29 cellular contexts compared by ENCODE assay signal in the genomic region with DNA sequence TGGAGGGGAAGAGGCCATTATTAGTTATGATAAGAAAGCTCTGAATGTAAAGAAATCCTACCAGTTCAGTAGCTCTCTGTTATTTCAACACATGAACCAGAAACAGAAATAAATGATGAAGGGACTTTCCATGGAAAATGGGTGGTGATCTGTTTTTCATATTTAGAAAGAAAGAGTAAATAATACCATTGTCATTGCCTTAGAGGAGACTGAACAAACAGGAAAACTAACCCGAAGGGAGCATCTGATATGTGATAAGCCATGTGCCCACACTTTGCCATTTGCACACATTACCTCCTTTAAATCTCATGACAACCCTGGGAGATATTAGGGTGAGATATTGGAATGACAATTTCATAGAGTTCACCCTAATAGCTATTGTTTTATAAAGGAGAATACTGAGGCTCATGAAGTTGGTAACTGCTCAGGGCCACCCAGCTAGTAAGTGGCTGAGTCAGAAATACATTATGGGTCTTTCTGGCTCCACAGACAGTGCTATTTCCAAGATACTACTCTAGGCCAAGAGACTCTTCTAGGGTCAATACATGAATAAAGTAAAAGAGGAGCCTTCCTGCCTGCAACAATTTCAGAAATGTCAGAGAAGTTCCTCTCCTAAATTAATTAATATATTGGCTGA.
"Had no signal": no experiment of that assay in that cellular context is flagged by ENCODE, and none has a peak within 500 bp of the region (broad histone marks: within the 10 kb centered on the region; RNA-seq: fewer than 3 reads in every experiment).

No MANE protein-coding gene starts in this region.

- H3K4me3 Mint-ChIP-seq: activated B cell treated with CpG ODN at 0.5 μM for 24 hours; activated CD4-positive, alpha-beta T cell treated with anti-CD3 and anti-CD28 coated beads, Interleukin-2, amount 10 ng/mL, durations not matched to agents 24 days and 14 days; activated naive CD4-positive, alpha-beta T cell treated with anti-CD3 and anti-CD28 coated beads for 36 hours; activated naive CD8-positive, alpha-beta T cell; activated T-cell treated with anti-CD3 and anti-CD28 coated beads, Interleukin-2, amount 50 U/mL, for 4 hours; activated T-helper 17 cell treated with anti-CD3 and anti-CD28 coated beads, Interleukin-2, amount 50 U/mL, for 72 hours; T-helper 17 cell had no signal

- H3K36me3 Mint-ChIP-seq: activated naive CD8-positive, alpha-beta T cell had no signal

- H3K27ac Mint-ChIP-seq: activated B cell treated with CpG ODN at 0.5 μM for 24 hours; activated CD4-positive, alpha-beta T cell treated with anti-CD3 and anti-CD28 coated beads, Interleukin-2, amount 10 ng/mL, durations not matched to agents 24 days and 14 days; activated naive CD4-positive, alpha-beta T cell treated with anti-CD3 and anti-CD28 coated beads for 36 hours; activated naive CD8-positive, alpha-beta T cell; activated T-helper 17 cell treated with anti-CD3 and anti-CD28 coated beads, Interleukin-2, amount 50 U/mL, for 72 hours; T-helper 17 cell had no signal

- H3K27me3 Mint-ChIP-seq: activated B cell treated with CpG ODN at 0.5 μM for 24 hours; activated CD4-positive, alpha-beta T cell treated with anti-CD3 and anti-CD28 coated beads, Interleukin-2, amount 10 ng/mL, durations not matched to agents 24 days and 14 days had no signal

- H3K27me3 ChIP-seq: body of pancreas had no signal

- H3K27ac ChIP-seq: body of pancreas, KMS-11, SJCRH30 had no signal

- H3K4me2 ChIP-seq: KMS-11 had no signal

- FAIRE-seq: bronchial epithelial cell had no signal

- H3K36me3 ChIP-seq: SJCRH30 had no signal

- ATAC-seq: activated T-cell treated with anti-CD3 and anti-CD28 coated beads, Interleukin-2, amount 50 U/mL, for 4 hours; activated T-helper 17 cell treated with anti-CD3 and anti-CD28 coated beads, Interleukin-2, amount 50 U/mL, for 72 hours; body of pancreas; Panc1; Right ventricle myocardium inferior; T-helper 17 cell had no signal

- H3K9me3 ChIP-seq: body of pancreas, SJCRH30 had no signal

- DNase-seq: activated B cell treated with CpG ODN at 0.5 μM for 24 hours; activated CD4-positive, alpha-beta T cell treated with anti-CD3 and anti-CD28 coated beads for 1 hour; activated CD4-positive, alpha-beta T cell treated with anti-CD3 and anti-CD28 coated beads, Interleukin-2, amount 10 ng/mL, durations not matched to agents 24 days and 14 days; activated CD4-positive, alpha-beta T cell treated with anti-CD3 and anti-CD28 coated beads, Interleukin-2, amount 50 U/mL, for 48 hours; activated gamma-delta T cell; activated naive CD4-positive, alpha-beta T cell treated with anti-CD3 and anti-CD28 coated beads for 36 hours; activated T-cell treated with anti-CD3 and anti-CD28 coated beads, Interleukin-2, amount 50 U/mL, for 4 hours; body of pancreas; central memory CD4-positive, alpha-beta T cell; NCI-H1092 treated with DMSO at 0.1 percent for 48 hours; NCI-H1417 treated with DMSO at 0.1 percent for 48 hours; NCI-H1694; NCI-H2029; NCI-H2107; NCI-H345; NCI-H510A; NCI-H69; NK-92 treated with Interleukin-12 subunit alpha and Interleukin-12 subunit beta, amount 100 ng/mL, for 24 hours; OCI-M1; RPMI8226; SJCRH30; T-helper 17 cell; T-helper 9 cell had no signal

- H3K9me3 Mint-ChIP-seq: activated B cell treated with CpG ODN at 0.5 μM for 24 hours; activated CD4-positive, alpha-beta T cell treated with anti-CD3 and anti-CD28 coated beads, Interleukin-2, amount 10 ng/mL, durations not matched to agents 24 days and 14 days; activated naive CD4-positive, alpha-beta T cell treated with anti-CD3 and anti-CD28 coated beads for 36 hours; activated T-cell treated with anti-CD3 and anti-CD28 coated beads, Interleukin-2, amount 50 U/mL, for 4 hours; activated T-helper 17 cell treated with anti-CD3 and anti-CD28 coated beads, Interleukin-2, amount 50 U/mL, for 72 hours had no signal

- H3K4me1 ChIP-seq: body of pancreas had no signal

- H3K4me3 ChIP-seq: body of pancreas, SJCRH30 had no signal

- H3K4me1 Mint-ChIP-seq: activated CD4-positive, alpha-beta T cell treated with anti-CD3 and anti-CD28 coated beads, Interleukin-2, amount 10 ng/mL, durations not matched to agents 24 days and 14 days; activated T-helper 17 cell treated with anti-CD3 and anti-CD28 coated beads, Interleukin-2, amount 50 U/mL, for 72 hours; T-helper 17 cell had no signal
